Comparison of ENCODE assay signal across 16 cellular contexts in the genomic region with DNA sequence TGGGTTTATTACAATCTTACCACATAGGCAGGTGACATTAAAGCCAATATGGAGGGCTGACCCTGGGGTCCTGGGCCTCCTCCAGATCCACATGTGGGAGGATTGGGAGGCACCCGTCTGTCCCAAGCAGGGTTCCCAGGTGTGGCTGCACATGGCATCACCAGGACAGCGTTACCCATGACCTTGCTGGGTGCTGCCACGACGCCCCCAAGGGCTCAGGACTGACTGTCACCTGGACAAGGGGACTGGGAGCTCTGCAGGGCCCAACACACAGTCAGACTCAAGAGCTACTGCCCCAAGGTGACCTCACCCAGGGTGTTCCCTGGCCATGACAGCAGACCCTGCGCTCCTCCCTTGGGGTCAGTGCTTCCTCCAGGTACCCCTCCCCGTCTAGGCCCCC.
DNase-seq lines count a peak whose midpoint lies in the region; TF ChIP-seq lines count a peak whose summit lies in the region.
"Had no signal": no experiment of that assay in that cellular context is flagged by ENCODE, and none has a peak within 500 bp of the region (broad histone marks: within the 10 kb centered on the region; RNA-seq: fewer than 3 reads in every experiment).

No MANE protein-coding gene starts in this region.

- H3K27me3 Mint-ChIP-seq in type B pancreatic cell (peaks cover 8% of the 10 kb centered on the region), CD14-positive monocyte (ENCODE audit: low read depth in 3 of 3) (peaks cover 2 to 4% (median 3%) of the 10 kb centered on the region in 3 donors)
- H3K27me3 Mint-ChIP-seq in T-helper 2 cell treated with Interferon-gamma antibody and Interleukin-4, amounts not matched to agents 5 μg/mL and 100 μg/mL, for 36 hours (ENCODE audit: low read depth): no peaks in the 10 kb centered on the region
- H3K27me3 Mint-ChIP-seq: CD4-positive, alpha-beta T cell had no signal

- H3K14ac ChIP-seq in neuronal stem cell (ENCODE audit: low read length): peak overlapping the region; percentile 60

- H3K4me3 Mint-ChIP-seq in type B pancreatic cell: no peak overlapping the region
- no peak overlapping the region for H3K4me3 Mint-ChIP-seq in T-helper 2 cell treated with Interferon-gamma antibody and Interleukin-4, amounts not matched to agents 5 μg/mL and 100 μg/mL, for 36 hours
- H3K4me3 Mint-ChIP-seq in CD14-positive monocyte: no peak overlapping the region
- H3K4me3 Mint-ChIP-seq: CD4-positive, alpha-beta T cell; CD8-positive, alpha-beta T cell had no signal

- H3K4me3 ChIP-seq in neuronal stem cell (ENCODE audit: low read length in 2 of 2): no peak overlapping the region
- H3K4me3 ChIP-seq: BLaER1 had no signal

- no peak overlapping the region for H4K8ac ChIP-seq in neuronal stem cell (ENCODE audit: low read depth, low read length)

- H3K4me1 Mint-ChIP-seq in type B pancreatic cell (ENCODE audit: unreplicated experiment) (no peaks in the 10 kb centered on the region), CD14-positive monocyte (no peaks in the 10 kb centered on the region)
- no peaks in the 10 kb centered on the region for H3K4me1 Mint-ChIP-seq in T-helper 2 cell treated with Interferon-gamma antibody and Interleukin-4, amounts not matched to agents 5 μg/mL and 100 μg/mL, for 36 hours (ENCODE audit: low read depth)

- no peak overlapping the region for H2AFZ ChIP-seq in neuronal stem cell (ENCODE audit: low read length)

- H2AK5ac ChIP-seq in neuronal stem cell (ENCODE audit: low read depth, low read length): no peak overlapping the region

- no peak overlapping the region for H2BK5ac ChIP-seq in neuronal stem cell (ENCODE audit: low read length)

- no peak overlapping the region for H3K4me2 ChIP-seq in neuronal stem cell (ENCODE audit: insufficient read depth, low read length, poor library complexity, severe bottlenecking)
- H3K4me2 ChIP-seq: BLaER1 had no signal

- no peak overlapping the region for H3K23ac ChIP-seq in neuronal stem cell (ENCODE audit: low read depth, low read length, poor library complexity)

- H3K9ac ChIP-seq in neuronal stem cell (ENCODE audit: low read depth, low read length, poor library complexity): no peak overlapping the region
- H3K9ac ChIP-seq: BLaER1 had no signal

- no peak overlapping the region for H2BK120ac ChIP-seq in neuronal stem cell (ENCODE audit: low read depth, low read length)

- no peak overlapping the region for H3K4ac ChIP-seq in neuronal stem cell (ENCODE audit: low read length)

- H3K27me3 ChIP-seq in neuronal stem cell (ENCODE audit: control insufficient read depth in 3 of 3, insufficient read depth in 3 of 3, low read depth in 1 of 3, low read length in 3 of 3): no peaks in the 10 kb centered on the region
- H3K27me3 ChIP-seq: BE2C, BLaER1 had no signal

- H3K36me3 Mint-ChIP-seq in type B pancreatic cell (no peaks in the 10 kb centered on the region), CD14-positive monocyte (no peaks in the 10 kb centered on the region)
- no peaks in the 10 kb centered on the region for H3K36me3 Mint-ChIP-seq in T-helper 2 cell treated with Interferon-gamma antibody and Interleukin-4, amounts not matched to agents 5 μg/mL and 100 μg/mL, for 36 hours (ENCODE audit: low read depth)
- H3K36me3 Mint-ChIP-seq: CD8-positive, alpha-beta T cell had no signal

- no peak overlapping the region for H2BK12ac ChIP-seq in neuronal stem cell (ENCODE audit: low read length)

- H3K4me1 ChIP-seq in neuronal stem cell (ENCODE audit: control insufficient read depth in 2 of 2, insufficient read depth in 1 of 2, low read depth in 1 of 2, low read length in 2 of 2): peaks cover 0 to 2% of the 10 kb centered on the region in 2 donors
- H3K4me1 ChIP-seq: Caco-2 had no signal

- intact Hi-C loops in CD14-positive monocyte (cut with micrococcal nuclease): no loop called here

- no peaks in the 10 kb centered on the region for H3K9me3 ChIP-seq in neuronal stem cell (replicated peaks in 1 of 2; ENCODE audit: control insufficient read depth in 2 of 2, insufficient read depth in 1 of 2, low read depth in 1 of 2, low read length in 2 of 2)
- H3K9me3 ChIP-seq: BE2C, Caco-2 had no signal

- no peak for TF ChIP-seq CTCF in type B pancreatic cell (conservative IDR thresholded peaks at IDR 0.05)
- no peak for TF ChIP-seq CTCF in CD14-positive monocyte (IDR thresholded peaks at IDR 0.05)

- no peak overlapping the region for H3K27ac ChIP-seq in neuronal stem cell (replicated peaks; ENCODE audit: low read length)
- H3K27ac ChIP-seq: BLaER1 had no signal

- DNase-seq in neuronal stem cell (ENCODE audit: low spot score) (no peak), type B pancreatic cell (ENCODE audit: extremely low spot score, unreplicated experiment) (no peak), CD14-positive monocyte (ENCODE audit: low spot score) (no peak)
- no peak for DNase-seq in activated CD4-positive, alpha-beta T cell treated with anti-CD3 and anti-CD28 coated beads, Interleukin-2, amount 50 U/mL, for 4 hours
- DNase-seq in T-helper 2 cell treated with Interferon-gamma antibody and Interleukin-4, amounts not matched to agents 5 μg/mL and 100 μg/mL, for 36 hours (ENCODE audit: low spot score): no peak
- DNase-seq: 8988T; ACHN; BE2C; C1 segment of cervical spinal cord; Caco-2; Calu3; CD4-positive, alpha-beta T cell; CD8-positive, alpha-beta T cell; DMS79 treated with DMSO at 0.1 percent for 48 hours; GF-D8 had no signal

- no CpG with 5 or more reads among the region's 6 CpGs for WGBS in neuronal stem cell (ENCODE audit: extremely low coverage in 2 of 2, insufficient read length in 2 of 2, insufficient replicate concordance in 1 of 2), 2 donors

- H3K27ac Mint-ChIP-seq in type B pancreatic cell: peak overlapping the region; percentile 51
- no peak overlapping the region for H3K27ac Mint-ChIP-seq in T-helper 2 cell treated with Interferon-gamma antibody and Interleukin-4, amounts not matched to agents 5 μg/mL and 100 μg/mL, for 36 hours
- H3K27ac Mint-ChIP-seq in CD14-positive monocyte: no peak overlapping the region
- H3K27ac Mint-ChIP-seq: CD4-positive, alpha-beta T cell; CD8-positive, alpha-beta T cell had no signal

- no peaks in the 10 kb centered on the region for H3K79me1 ChIP-seq in neuronal stem cell (ENCODE audit: low read depth, low read length)

- H2BK15ac ChIP-seq in neuronal stem cell (ENCODE audit: low read length): no peak overlapping the region

- no peaks in the 10 kb centered on the region for H3K9me3 Mint-ChIP-seq in type B pancreatic cell
- no peaks in the 10 kb centered on the region for H3K9me3 Mint-ChIP-seq in T-helper 2 cell treated with Interferon-gamma antibody and Interleukin-4, amounts not matched to agents 5 μg/mL and 100 μg/mL, for 36 hours
- peaks cover 0 to 13% (median 3%) of the 10 kb centered on the region in 7 donors for H3K9me3 Mint-ChIP-seq in CD14-positive monocyte
- H3K9me3 Mint-ChIP-seq: CD4-positive, alpha-beta T cell; CD8-positive, alpha-beta T cell had no signal

- no peak overlapping the region for H4K91ac ChIP-seq in neuronal stem cell (ENCODE audit: low read depth, low read length, poor library complexity)

- no peaks in the 10 kb centered on the region for H3K36me3 ChIP-seq in neuronal stem cell (replicated peaks in 1 of 2; ENCODE audit: control insufficient read depth in 2 of 2, insufficient read depth in 2 of 2, low read length in 2 of 2)
- H3K36me3 ChIP-seq: BE2C, BLaER1 had no signal

- no peak overlapping the region for H3K18ac ChIP-seq in neuronal stem cell (ENCODE audit: low read length)
